Comparison of ENCODE assay signal across 21 cellular contexts in the genomic region with DNA sequence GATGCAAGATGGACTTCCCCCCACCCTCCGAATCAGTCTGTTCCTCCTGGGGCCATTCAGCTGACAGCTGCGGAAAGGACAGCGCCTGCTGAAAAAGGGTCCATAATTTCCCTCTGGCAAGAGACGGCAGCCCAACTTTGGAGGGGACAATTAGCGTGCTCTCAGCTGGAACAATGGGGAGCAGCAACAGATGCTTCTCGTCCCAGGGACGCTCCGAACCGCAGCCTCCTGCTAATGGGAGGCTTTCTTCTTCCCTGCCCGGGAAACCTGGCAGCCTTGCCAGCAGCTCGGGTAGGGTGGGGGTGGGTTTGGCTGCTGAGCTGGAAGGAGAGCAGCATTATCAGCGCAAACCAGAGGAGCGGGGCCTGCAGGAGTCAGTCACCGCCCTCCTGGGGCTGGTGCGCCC.
DNase-seq lines count a peak whose midpoint lies in the region; ATAC-seq and TF ChIP-seq lines count a peak whose summit lies in the region.
"Had no signal": no experiment of that assay in that cellular context is flagged by ENCODE, and none has a peak within 500 bp of the region (broad histone marks: within the 10 kb centered on the region; RNA-seq: fewer than 3 reads in every experiment).

No MANE protein-coding gene starts in this region.

- no peak overlapping the region for H3K23ac ChIP-seq in H9 (ENCODE audit: insufficient read length, low read depth, low read length)

- H4K8ac ChIP-seq in H9 (replicated peaks; ENCODE audit: insufficient read length, low read depth, low read length): no peak overlapping the region

- H4K20me1 ChIP-seq in H9 (ENCODE audit: control insufficient read depth, insufficient read depth, insufficient read length): no peaks in the 10 kb centered on the region

- H3K27ac ChIP-seq in H9 (ENCODE audit: insufficient read length, low read depth, low read length): no peak overlapping the region
- H3K27ac ChIP-seq: coronary artery, skin epidermis, uterus, VCaP had no signal

- no peak overlapping the region for H3T11ph ChIP-seq in H9 (ENCODE audit: low read length)

- no peak overlapping the region; a peak in 1 of 7 replicates for H3K27ac Mint-ChIP-seq in H9
- H3K27ac Mint-ChIP-seq: T-helper 1 cell treated with Interleukin-12 subunit alpha and Interleukin-12 subunit beta and Interleukin-4 antibody, amounts not matched to agents 30 μg/mL and 1 μg/mL, for 36 hours had no signal

- H2BK120ac ChIP-seq in H9 (ENCODE audit: low read depth, low read length, poor library complexity, severe bottlenecking): no peak overlapping the region

- H2AK5ac ChIP-seq in H9 (ENCODE audit: insufficient read length, low read length): no peak overlapping the region

- H3K9me3 ChIP-seq in H9 (ENCODE audit: control insufficient read depth, low read depth, low read length): no peaks in the 10 kb centered on the region
- H3K9me3 ChIP-seq: uterus had no signal

- H3K27me3 Mint-ChIP-seq in H9 (ENCODE audit: low read depth): no peaks in the 10 kb centered on the region; the same call in none of the 2 replicates

- peaks cover 0 to 8% (median 0%) of the 10 kb centered on the region in 3 experiments; a peak in 1 of 7 replicates for H3K36me3 Mint-ChIP-seq in H9 (ENCODE audit: insufficient read depth in 1 of 3, low read depth in 3 of 3)

- no peaks in the 10 kb centered on the region for H3K27me3 ChIP-seq in H9 (ENCODE audit: insufficient read depth, low read length)
- H3K27me3 ChIP-seq: uterus had no signal

- H4K5ac ChIP-seq in H9 (ENCODE audit: insufficient read length, low read depth, low read length): no peak overlapping the region

- H3K79me2 ChIP-seq in H9 (ENCODE audit: insufficient read depth, low read length): no peaks in the 10 kb centered on the region

- H3K4me2 ChIP-seq in H9 (ENCODE audit: insufficient read depth, insufficient read length, low read length): no peak overlapping the region

- 0 out of 2 replicates have a peak, but pooled peaks cover 2% of the 10 kb centered on the region for H3K4me1 ChIP-seq in H9 (ENCODE audit: insufficient read depth, low read length)
- H3K4me1 ChIP-seq: uterus had no signal

- no peak overlapping the region for H2BK12ac ChIP-seq in H9 (ENCODE audit: insufficient read length, low read depth, low read length)

- no peak overlapping the region for H3K56ac ChIP-seq in H9 (ENCODE audit: insufficient read length, low read depth, low read length)

- TF ChIP-seq CTCF in H9 (conservative IDR thresholded peaks at IDR 0.05) (no peak), fibroblast of the aortic adventitia (IDR thresholded peaks at IDR 0.05; ENCODE audit: insufficient read depth, low read length) (no peak)

- no CpG with 5 or more reads among the region's 15 CpGs for WGBS in H9 (ENCODE audit: extremely low coverage, insufficient read length, low lambda C conversion rate)

- no peak overlapping the region for H3K9ac ChIP-seq in H9 (ENCODE audit: extremely low read depth, insufficient read length, low read length)

- H3K9me3 Mint-ChIP-seq in H9: peaks cover 2 to 9% of the 10 kb centered on the region in 2 experiments; a peak in 4 of 5 replicates

- DNase-seq in H9: peak; percentile 36
- DNase-seq in NCI-H2107 (lab: John Stamatoyannopoulos, UW): peak; percentile 26
- peak; percentile 11 for DNase-seq in fibroblast of the aortic adventitia (ENCODE audit: low read depth)
- peak; percentile 12 for DNase-seq in occipital lobe (lab: John Stamatoyannopoulos, UW)
- no peak for DNase-seq in germinal center (ENCODE audit: low spot score)
- DNase-seq in activated effector memory CD4-positive, alpha-beta T cell treated with Interleukin-2 at 50 U/mL for 16 hours: no peak
- no peak for DNase-seq in left lobe of liver (ENCODE audit: low spot score)
- DNase-seq: activated CD4-positive, alpha-beta T cell treated with anti-CD3 and anti-CD28 coated beads, Interleukin-2, amount 50 U/mL, for 48 hours; activated naive CD4-positive, alpha-beta T cell treated with Interleukin-2 at 50 U/mL for 16 hours; AML-193; aorta; left ventricle myocardium superior; MV-4-11; NCI-H446; Right ventricle myocardium superior; stimulated activated CD4-positive, alpha-beta T cell treated with anti-CD3 and anti-CD28 coated beads, Interleukin-4, amount 100 ng/mL, for 24 hours; uterus had no signal

- H3K18ac ChIP-seq in H9 (ENCODE audit: insufficient read length, low read depth, low read length): no peak overlapping the region

- no peak overlapping the region for H3K4me3 Mint-ChIP-seq in H9
- H3K4me3 Mint-ChIP-seq: T-helper 1 cell treated with Interleukin-12 subunit alpha and Interleukin-12 subunit beta and Interleukin-4 antibody, amounts not matched to agents 30 μg/mL and 1 μg/mL, for 36 hours had no signal

- ATAC-seq in left lobe of liver: no peak
- ATAC-seq: left ventricle myocardium superior had no signal

- peaks cover 3 to 4% of the 10 kb centered on the region in 2 experiments; a peak in 2 of 4 replicates for H3K4me1 Mint-ChIP-seq in H9

- no peak overlapping the region for H2BK20ac ChIP-seq in H9 (ENCODE audit: low read depth, low read length, poor library complexity, severe bottlenecking)

- no peaks in the 10 kb centered on the region for H3K23me2 ChIP-seq in H9 (ENCODE audit: insufficient read length, low read depth, low read length, poor library complexity, severe bottlenecking)

- H3K4me3 ChIP-seq in fibroblast of the aortic adventitia (ENCODE audit: low read depth, low read length): no peak overlapping the region
- H3K4me3 ChIP-seq: coronary artery, skin epidermis, uterus had no signal

- no peak overlapping the region for H2AFZ ChIP-seq in H9 (ENCODE audit: low read length)

- no peak overlapping the region for H4K91ac ChIP-seq in H9 (ENCODE audit: insufficient read length, low read depth, low read length)

- H2BK15ac ChIP-seq in H9 (ENCODE audit: low read depth, low read length): no peak overlapping the region

- no peak overlapping the region for H3K4ac ChIP-seq in H9 (ENCODE audit: low read depth, low read length)

- no peaks in the 10 kb centered on the region for H3K79me1 ChIP-seq in H9 (ENCODE audit: insufficient read depth, low read depth, low read length, poor library complexity, severe bottlenecking)

- H3K14ac ChIP-seq in H9 (ENCODE audit: insufficient read depth, low read length): 0 out of 2 replicates have a peak overlapping the region, but pooled peaks have one; percentile 32

- no peak overlapping the region for H2BK5ac ChIP-seq in H9 (ENCODE audit: insufficient read length, low read length)

Comparison
In these comparisons a context has a peak if more than half of its experiments do, and no peak if none do; other contexts are left out.
1. DNase-seq: peak in H9 (single experiment), NCI-H2107 (single experiment), fibroblast of the aortic adventitia (single experiment) and occipital lobe (single experiment); none in germinal center (single experiment), activated effector memory CD4-positive, alpha-beta T cell treated with Interleukin-2 at 50 U/mL for 16 hours (single experiment) and left lobe of liver (single experiment).